In genomic region chrX:49173544-49173943, GRCh38 we compare ENCODE assay signal across 8 cellular contexts. TPM values are rescaled to one million over a fixed set of nuclear protein-coding genes. Genes with fewer than 3 reads are reported as not detected.
A peak's percentile ranks its signal among the peaks of the same experiment; 100 is the strongest.
DNase-seq lines count a peak whose midpoint lies in the region; ATAC-seq and TF ChIP-seq lines count a peak whose summit lies in the region.
"Not testable (repeated sequence)": the region's sequence is repeated elsewhere in the genome, so short reads cannot be mapped to it uniquely, and the experiment has no call there.

No MANE protein-coding gene starts in this region.

- not testable (repeated sequence) for DNase-seq in CD4-positive, CD25-positive, alpha-beta regulatory T cell; IMR-90; mammary epithelial cell; fibroblast of lung (ENCODE audit: low read depth in 2 of 2); psoas muscle; suprapubic skin (ENCODE audit: low spot score in 2 of 2)

- H3K79me1 ChIP-seq in IMR-90 (ENCODE audit: low read depth in 1 of 2, low read length in 2 of 2) = peaks cover 17 to 19% of the 10 kb centered on the region in 2 experiments

- not testable (repeated sequence) for TF ChIP-seq CTCF in IMR-90 (conservative IDR thresholded peaks at IDR 0.05; ENCODE audit: low read depth, low read length); SU-DHL-6 (IDR thresholded peaks at IDR 0.05; ENCODE audit: insufficient read depth, low read length, poor library complexity, severe bottlenecking); mammary epithelial cell (conservative IDR thresholded peaks at IDR 0.05 in 1 of 2, IDR thresholded peaks at IDR 0.05 in 1 of 2; ENCODE audit: extremely low read depth in 1 of 2, insufficient read depth in 1 of 2, low read depth in 1 of 2, low read length in 2 of 2); fibroblast of lung (conservative IDR thresholded peaks at IDR 0.05 in 1 of 2, IDR thresholded peaks at IDR 0.05 in 1 of 2; ENCODE audit: low read depth in 1 of 2, low read length in 2 of 2); psoas muscle (IDR thresholded peaks at IDR 0.05); suprapubic skin (IDR thresholded peaks at IDR 0.05)

- TF ChIP-seq EP300 in suprapubic skin (IDR thresholded peaks at IDR 0.05) = not testable (repeated sequence)

- CTCF ChIA-PET in IMR-90 (lab: Yijun Ruan, JAX); mammary epithelial cell (lab: Charles Lee; ENCODE audit: low non-redundant PET): not testable (repeated sequence)

- 0 out of 2 replicates have a peak overlapping the region, but pooled peaks have one; percentile 32 for H2AK5ac ChIP-seq in IMR-90 (ENCODE audit: low read depth, low read length)

- not testable (repeated sequence) for H4K8ac ChIP-seq in IMR-90 (ENCODE audit: low read depth in 2 of 2, low read length in 2 of 2)

- not testable (repeated sequence) for H3K9me1 ChIP-seq in IMR-90 (ENCODE audit: insufficient read depth, low read length)

- H2BK20ac ChIP-seq in IMR-90 (ENCODE audit: low read depth, low read length) = not testable (repeated sequence)

- not testable (repeated sequence) for H3K79me2 ChIP-seq in SU-DHL-6 (ENCODE audit: insufficient read depth, low read length)
- H3K79me2 ChIP-seq in mammary epithelial cell (ENCODE audit: insufficient read depth, low read length) (peaks cover 25% of the 10 kb centered on the region), fibroblast of lung (ENCODE audit: control insufficient read depth, insufficient read depth, low read length) (peaks cover 15% of the 10 kb centered on the region)

- peaks cover 0 to 31% (median 7%) of the 10 kb centered on the region in 4 donors for H3K4me1 Mint-ChIP-seq in CD4-positive, CD25-positive, alpha-beta regulatory T cell
- peaks cover 14% of the 10 kb centered on the region for H3K4me1 Mint-ChIP-seq in activated T-helper 17 cell treated with anti-CD3 and anti-CD28 coated beads, Interleukin-2, amount 50 U/mL, for 72 hours

- peaks cover 10% of the 10 kb centered on the region for H3K4me1 ChIP-seq in CD4-positive, CD25-positive, alpha-beta regulatory T cell (ENCODE audit: control insufficient read depth, insufficient read depth, low read length, poor library complexity, severe bottlenecking)
- not testable (repeated sequence) for H3K4me1 ChIP-seq in IMR-90 (ENCODE audit: control insufficient read depth, insufficient read depth, low read length); fibroblast of lung (ENCODE audit: control insufficient read depth, extremely low read depth, insufficient read depth, low read length); psoas muscle
- H3K4me1 ChIP-seq in mammary epithelial cell (ENCODE audit: insufficient read depth, low read length) (peaks cover 30% of the 10 kb centered on the region), suprapubic skin (peaks cover 33% of the 10 kb centered on the region)

- H3K18ac ChIP-seq in IMR-90 (ENCODE audit: low read depth, low read length) = not testable (repeated sequence)

- H2BK120ac ChIP-seq in IMR-90 (ENCODE audit: low read depth, low read length) = not testable (repeated sequence)

- not testable (repeated sequence) for H3K27me3 ChIP-seq in CD4-positive, CD25-positive, alpha-beta regulatory T cell (ENCODE audit: control insufficient read depth, insufficient read depth, low read length); IMR-90 (ENCODE audit: control insufficient read depth, insufficient read depth, low read length); SU-DHL-6 (ENCODE audit: low read length); mammary epithelial cell (ENCODE audit: insufficient read depth, low read length); fibroblast of lung (ENCODE audit: control insufficient read depth, insufficient read depth, low read length); psoas muscle (ENCODE audit: insufficient read depth in 3 of 3, low read length in 2 of 3); suprapubic skin

- H3K9ac ChIP-seq in IMR-90 (ENCODE audit: low read depth, low read length); SU-DHL-6 (ENCODE audit: low read length); fibroblast of lung (ENCODE audit: insufficient read depth, low read length): not testable (repeated sequence)
- H3K9ac ChIP-seq in mammary epithelial cell (ENCODE audit: insufficient read depth, low read length) = peak overlapping the region; percentile 64

- H2BK15ac ChIP-seq in IMR-90 (ENCODE audit: low read depth, low read length) = not testable (repeated sequence)

- WGBS in IMR-90 (ENCODE audit: extremely low coverage in 2 of 2, insufficient read length in 1 of 2), 2 experiments = 40% methylated on average over 1 of the region's 8 CpGs; no CpG with 5 or more reads in 1 of the 2 experiments
- 72% methylated on average over 6 of the region's 8 CpGs for WGBS in mammary epithelial cell (ENCODE audit: low coverage, missing lambda C conversion rate)
- WGBS in psoas muscle, 3 donors = 81 to 93% (median 85%) methylated on average over 8 of the region's 8 CpGs
- 79% methylated on average over 7 of the region's 8 CpGs for WGBS in suprapubic skin

- H3K27me3 Mint-ChIP-seq in CD4-positive, CD25-positive, alpha-beta regulatory T cell; activated T-helper 17 cell treated with anti-CD3 and anti-CD28 coated beads, Interleukin-2, amount 50 U/mL, for 72 hours: not testable (repeated sequence)

- not testable (repeated sequence) for TF ChIP-seq POLR2A in IMR-90 (IDR thresholded peaks at IDR 0.05; ENCODE audit: low read depth, low read length); suprapubic skin (IDR thresholded peaks at IDR 0.05)

- H3K36me3 Mint-ChIP-seq in CD4-positive, CD25-positive, alpha-beta regulatory T cell = not testable (repeated sequence)
- H3K36me3 Mint-ChIP-seq in activated T-helper 17 cell treated with anti-CD3 and anti-CD28 coated beads, Interleukin-2, amount 50 U/mL, for 72 hours (ENCODE audit: low read depth) = peaks cover 53% of the 10 kb centered on the region

- H3K4me3 ChIP-seq in CD4-positive, CD25-positive, alpha-beta regulatory T cell (ENCODE audit: low read depth, low read length); IMR-90 (ENCODE audit: insufficient read depth, low read depth, low read length); SU-DHL-6 (ENCODE audit: insufficient read depth, low read length, poor library complexity, severe bottlenecking); psoas muscle: not testable (repeated sequence)
- H3K4me3 ChIP-seq in mammary epithelial cell (replicated peaks in 1 of 3; ENCODE audit: insufficient read depth in 1 of 3, low read depth in 2 of 3, low read length in 3 of 3) = peak overlapping the region; percentile 77 to 96 (median 88)
- H3K4me3 ChIP-seq in fibroblast of lung (replicated peaks in 1 of 4; ENCODE audit: control extremely low read depth in 1 of 4, insufficient read depth in 1 of 4, low read depth in 3 of 4, low read length in 4 of 4) = peak overlapping the region in 2 of 4 experiments; percentile 54 to 68
- peak overlapping the region; percentile 64 for H3K4me3 ChIP-seq in suprapubic skin

- not testable (repeated sequence) for H2AK9ac ChIP-seq in IMR-90 (replicated peaks; ENCODE audit: low read depth, low read length, poor library complexity)

- H4K5ac ChIP-seq in IMR-90 (ENCODE audit: low read depth, low read length) = not testable (repeated sequence)

- not testable (repeated sequence) for ATAC-seq in CD4-positive, CD25-positive, alpha-beta regulatory T cell (ENCODE audit: low read depth in 2 of 2); IMR-90 (ENCODE audit: low read depth); activated T-helper 17 cell treated with anti-CD3 and anti-CD28 coated beads, Interleukin-2, amount 50 U/mL, for 72 hours (replicated peaks); psoas muscle

- peaks cover 11% of the 10 kb centered on the region for H3K36me3 ChIP-seq in CD4-positive, CD25-positive, alpha-beta regulatory T cell (ENCODE audit: control insufficient read depth, insufficient read depth, low read length)
- H3K36me3 ChIP-seq in IMR-90 (ENCODE audit: control insufficient read depth, insufficient read depth, low read length) (peaks cover 15% of the 10 kb centered on the region), psoas muscle (ENCODE audit: insufficient read depth in 1 of 2, low read depth in 1 of 2) (peaks cover 0 to 29% of the 10 kb centered on the region in 2 donors), suprapubic skin (peaks cover 14% of the 10 kb centered on the region)
- H3K36me3 ChIP-seq in SU-DHL-6 (ENCODE audit: low read length); mammary epithelial cell (ENCODE audit: insufficient read depth, low read length); fibroblast of lung (ENCODE audit: control insufficient read depth, insufficient read depth, low read length): not testable (repeated sequence)

- not testable (repeated sequence) for H4K20me1 ChIP-seq in IMR-90 (ENCODE audit: insufficient read depth, low read length); SU-DHL-6 (ENCODE audit: low read depth, low read length); mammary epithelial cell (ENCODE audit: insufficient read depth, low read length); fibroblast of lung (ENCODE audit: control insufficient read depth, extremely low read depth, insufficient read depth, low read length)

- not testable (repeated sequence) for H3K9me2 ChIP-seq in SU-DHL-6 (replicated peaks; ENCODE audit: insufficient read depth, low read length)

- BruUV-seq in IMR-90 (replicated peaks; lab: Mats Ljungman, UMichigan); mammary epithelial cell (replicated peaks; lab: Mats Ljungman, UMichigan): not testable (repeated sequence)

- dilution Hi-C loops in IMR-90 (cut with HindIII; ENCODE audit: low sequenced_read_pairs, unreplicated experiment); mammary epithelial cell (cut with HindIII; ENCODE audit: low sequenced_read_pairs): not testable (repeated sequence)

- H3K4ac ChIP-seq in IMR-90 (ENCODE audit: low read depth, low read length) = not testable (repeated sequence)

- peak overlapping the region; percentile 73 for H3K27ac ChIP-seq in CD4-positive, CD25-positive, alpha-beta regulatory T cell (ENCODE audit: insufficient read depth, low read length, poor library complexity, severe bottlenecking)
- not testable (repeated sequence) for H3K27ac ChIP-seq in IMR-90 (ENCODE audit: insufficient read depth, low read length); SU-DHL-6 (ENCODE audit: low read depth, low read length); mammary epithelial cell (ENCODE audit: insufficient read depth, low read depth, low read length); fibroblast of lung (ENCODE audit: insufficient read depth, low read length)
- peak overlapping the region; percentile 86 for H3K27ac ChIP-seq in psoas muscle
- H3K27ac ChIP-seq in suprapubic skin = peak overlapping the region; percentile 93

- intact Hi-C loops in IMR-90 (cut with micrococcal nuclease); mammary epithelial cell (cut with micrococcal nuclease); psoas muscle (cut with DNase I): not testable (repeated sequence)

- H3K9me3 ChIP-seq in CD4-positive, CD25-positive, alpha-beta regulatory T cell (ENCODE audit: control insufficient read depth in 2 of 2, low read length in 2 of 2); IMR-90 (ENCODE audit: control insufficient read depth, insufficient read depth, low read length); SU-DHL-6 (ENCODE audit: insufficient read depth, low read length); mammary epithelial cell (replicated peaks; ENCODE audit: insufficient read depth, low read length); fibroblast of lung (ENCODE audit: control insufficient read depth, insufficient read depth, low read depth, low read length); psoas muscle; suprapubic skin: not testable (repeated sequence)

- H3K56ac ChIP-seq in IMR-90 (ENCODE audit: extremely low read depth, insufficient read depth, low read length) = not testable (repeated sequence)

- peak overlapping the region; percentile 16 for H3K23ac ChIP-seq in IMR-90 (ENCODE audit: low read depth, low read length)

- POLR2A ChIA-PET in IMR-90 (lab: Charles Lee; ENCODE audit: unreplicated experiment) = not testable (repeated sequence)

- H3K9me3 Mint-ChIP-seq in CD4-positive, CD25-positive, alpha-beta regulatory T cell; activated T-helper 17 cell treated with anti-CD3 and anti-CD28 coated beads, Interleukin-2, amount 50 U/mL, for 72 hours: not testable (repeated sequence)

- in situ Hi-C loops in IMR-90 (cut with MboI; ENCODE audit: low sequenced_read_pairs); mammary epithelial cell (cut with MboI; ENCODE audit: low sequenced_read_pairs in 2 of 2): not testable (repeated sequence)

- H2BK5ac ChIP-seq in IMR-90 (ENCODE audit: low read depth, low read length, poor library complexity, severe bottlenecking) = not testable (repeated sequence)

- H3F3A ChIP-seq in SU-DHL-6 (ENCODE audit: insufficient read depth) = not testable (repeated sequence)

- not testable (repeated sequence) for H2AFZ ChIP-seq in IMR-90 (replicated peaks; ENCODE audit: low read length, poor library complexity); SU-DHL-6 (ENCODE audit: low read depth, low read length, severe bottlenecking); mammary epithelial cell (ENCODE audit: low read depth, low read length); fibroblast of lung (ENCODE audit: low read length)

- TF ChIP-seq RAD21 in IMR-90 (IDR thresholded peaks at IDR 0.05; ENCODE audit: low read length) = not testable (repeated sequence)

- not testable (repeated sequence) for H3K27ac Mint-ChIP-seq in CD4-positive, CD25-positive, alpha-beta regulatory T cell
- peak overlapping the region; percentile 87 for H3K27ac Mint-ChIP-seq in activated T-helper 17 cell treated with anti-CD3 and anti-CD28 coated beads, Interleukin-2, amount 50 U/mL, for 72 hours

- H3K14ac ChIP-seq in IMR-90 (replicated peaks; ENCODE audit: low read depth, low read length) = not testable (repeated sequence)

- H3K4me2 ChIP-seq in IMR-90 (ENCODE audit: low read depth, low read length) = not testable (repeated sequence)
- H3K4me2 ChIP-seq in SU-DHL-6 (ENCODE audit: low read depth, low read length, poor library complexity, severe bottlenecking) (peak overlapping the region; percentile 82), mammary epithelial cell (ENCODE audit: insufficient read depth, low read depth, low read length) (peak overlapping the region; percentile 72), fibroblast of lung (ENCODE audit: extremely low read depth, insufficient read depth, low read length) (peak overlapping the region; percentile 79)

- not testable (repeated sequence) for H4K91ac ChIP-seq in IMR-90 (ENCODE audit: insufficient read depth, low read depth, low read length)

- peak overlapping the region in 2 of 4 donors; percentile 36 to 90 for H3K4me3 Mint-ChIP-seq in CD4-positive, CD25-positive, alpha-beta regulatory T cell
- H3K4me3 Mint-ChIP-seq in activated T-helper 17 cell treated with anti-CD3 and anti-CD28 coated beads, Interleukin-2, amount 50 U/mL, for 72 hours = peak overlapping the region; percentile 85

RNA-seq across cellular contexts. Expression of gene PLP2, which starts 1.8 kb away (rescaled TPM):
- total RNA-seq in CD4-positive, CD25-positive, alpha-beta regulatory T cell = 141 TPM
- 100 to 1,000 TPM; 222 to 354 (median 242) TPM for polyA plus RNA-seq in CD4-positive, CD25-positive, alpha-beta regulatory T cell
- total RNA-seq in IMR-90 (2012; rRNA removed) = 22.6 and 29.2 TPM in 2 replicates
- polyA plus RNA-seq in IMR-90 (2012; rRNA removed) = 149 and 156 TPM in 2 replicates
- 125 and 134 TPM in 2 replicates for polyA plus RNA-seq in IMR-90 (2012; cell fraction: cytosol; rRNA removed)
- 31.7 and 42.9 TPM in 2 replicates for polyA plus RNA-seq in IMR-90 (2012; cell fraction: nucleus; rRNA removed; ENCODE audit: low replicate concordance)
- total RNA-seq in activated T-helper 17 cell treated with anti-CD3 and anti-CD28 coated beads, Interleukin-2, amount 50 U/mL, for 72 hours = 100 to 1,000 TPM; 228 to 233 TPM
- 100 to 1,000 TPM in 1 of 2 donors, 10 to 100 TPM in 1; 68.5 to 377 TPM for total RNA-seq in mammary epithelial cell
- 629 TPM for polyA plus RNA-seq in mammary epithelial cell
- polyA minus RNA-seq in mammary epithelial cell = 468 TPM
- 10.5 and 23.3 TPM in 2 replicates for total RNA-seq in fibroblast of lung
- polyA plus RNA-seq in fibroblast of lung = 212 and 317 TPM in 2 replicates
- 208 and 292 TPM in 2 replicates for polyA plus RNA-seq in fibroblast of lung (2012)
- polyA minus RNA-seq in fibroblast of lung (ENCODE audit: low replicate concordance) = 354 and 470 TPM in 2 replicates
- total RNA-seq in psoas muscle = 10 to 100 TPM; 17.8 to 80.7 (median 74.0) TPM
- 100 to 1,000 TPM in 2 of 3 donors, 10 to 100 TPM in 1; 76.5 to 320 (median 113) TPM for polyA plus RNA-seq in psoas muscle
- total RNA-seq in suprapubic skin = 100 to 1,000 TPM; 159 to 250 (median 205) TPM

RNA-seq across cellular contexts. Expression of gene MAGIX, which starts 11.0 kb away (rescaled TPM):
- 0.57 TPM for total RNA-seq in CD4-positive, CD25-positive, alpha-beta regulatory T cell
- polyA plus RNA-seq in CD4-positive, CD25-positive, alpha-beta regulatory T cell = 1 to 10 TPM in 1 of 4 donors, under 1 TPM in 3; 0.49 to 1.0 (median 0.62) TPM
- total RNA-seq in IMR-90 (2012; rRNA removed) = 0.56 and 0.72 TPM in 2 replicates
- 1.0 and 1.1 TPM in 2 replicates for polyA plus RNA-seq in IMR-90 (2012; rRNA removed)
- 0.68 and 1.5 TPM in 2 replicates for polyA plus RNA-seq in IMR-90 (2012; cell fraction: cytosol; rRNA removed)
- 1.5 and 2.2 TPM in 2 replicates for polyA plus RNA-seq in IMR-90 (2012; cell fraction: nucleus; rRNA removed; ENCODE audit: low replicate concordance)
- 1 to 10 TPM; 1.5 to 3.7 TPM for total RNA-seq in activated T-helper 17 cell treated with anti-CD3 and anti-CD28 coated beads, Interleukin-2, amount 50 U/mL, for 72 hours
- total RNA-seq in mammary epithelial cell = 1 to 10 TPM; 1.4 to 2.8 TPM
- polyA plus RNA-seq in mammary epithelial cell = 1.3 TPM
- not detected for polyA minus RNA-seq in mammary epithelial cell
- total RNA-seq in fibroblast of lung = 1.0 and 1.7 TPM in 2 replicates
- polyA plus RNA-seq in fibroblast of lung = 0.34 and 0.40 TPM in 2 replicates
- polyA plus RNA-seq in fibroblast of lung (2012) = 0.66 and 0.88 TPM in 2 replicates
- 0.07 TPM in 1 of 2 replicates, not detected in the other for polyA minus RNA-seq in fibroblast of lung (ENCODE audit: low replicate concordance)
- 1 to 10 TPM; 2.9 to 3.7 (median 3.5) TPM for total RNA-seq in psoas muscle
- polyA plus RNA-seq in psoas muscle = 1 to 10 TPM; 5.2 to 8.0 (median 5.3) TPM
- total RNA-seq in suprapubic skin = 10 to 100 TPM in 2 of 4 donors, 1 to 10 TPM in 2; 4.9 to 14.9 (median 9.0) TPM

RNA-seq across cellular contexts. Expression of gene PRICKLE3, which starts 12.6 kb away (rescaled TPM):
- total RNA-seq in CD4-positive, CD25-positive, alpha-beta regulatory T cell = 7.3 TPM
- 1 to 10 TPM; 2.7 to 4.7 (median 3.5) TPM for polyA plus RNA-seq in CD4-positive, CD25-positive, alpha-beta regulatory T cell
- 3.1 and 3.4 TPM in 2 replicates for total RNA-seq in IMR-90 (2012; rRNA removed)
- polyA plus RNA-seq in IMR-90 (2012; rRNA removed) = 6.4 and 6.8 TPM in 2 replicates
- 4.0 and 7.7 TPM in 2 replicates for polyA plus RNA-seq in IMR-90 (2012; cell fraction: cytosol; rRNA removed)
- polyA plus RNA-seq in IMR-90 (2012; cell fraction: nucleus; rRNA removed; ENCODE audit: low replicate concordance) = 21.5 and 50.0 TPM in 2 replicates
- 10 to 100 TPM; 19.8 to 45.3 TPM for total RNA-seq in activated T-helper 17 cell treated with anti-CD3 and anti-CD28 coated beads, Interleukin-2, amount 50 U/mL, for 72 hours
- 10 to 100 TPM; 13.2 to 25.4 TPM for total RNA-seq in mammary epithelial cell
- polyA plus RNA-seq in mammary epithelial cell = 13.2 TPM
- polyA minus RNA-seq in mammary epithelial cell = 34.0 TPM
- total RNA-seq in fibroblast of lung = 4.6 and 7.4 TPM in 2 replicates
- 2.7 and 3.5 TPM in 2 replicates for polyA plus RNA-seq in fibroblast of lung
- 4.5 and 5.4 TPM in 2 replicates for polyA plus RNA-seq in fibroblast of lung (2012)
- polyA minus RNA-seq in fibroblast of lung (ENCODE audit: low replicate concordance) = 7.0 and 8.0 TPM in 2 replicates
- total RNA-seq in psoas muscle = 10 to 100 TPM; 14.1 to 17.6 (median 16.3) TPM
- polyA plus RNA-seq in psoas muscle = 10 to 100 TPM in 2 of 3 donors, 1 to 10 TPM in 1; 7.5 to 23.6 (median 18.1) TPM
- 10 to 100 TPM; 20.8 to 47.9 (median 31.1) TPM for total RNA-seq in suprapubic skin

RNA-seq across cellular contexts. Expression of gene SYP, which starts 26.4 kb away (rescaled TPM):
- total RNA-seq in CD4-positive, CD25-positive, alpha-beta regulatory T cell = 1.3 TPM
- under 1 TPM; 0.67 to 0.95 (median 0.84) TPM for polyA plus RNA-seq in CD4-positive, CD25-positive, alpha-beta regulatory T cell
- total RNA-seq in IMR-90 (2012; rRNA removed) (under 0.01 TPM in 1 of 2 replicates, not detected in the other), mammary epithelial cell (under 1 TPM in 1 of 2 donors, not detected in 1; 0.49 TPM), fibroblast of lung (0.17 and 0.26 TPM in 2 replicates), psoas muscle (1 to 10 TPM in 2 of 4 donors, under 1 TPM in 2; 0.37 to 1.2 (median 0.83) TPM), suprapubic skin (1 to 10 TPM in 2 of 4 donors, under 1 TPM in 1, not detected in 1; 0.30 to 1.6 (median 1.3) TPM)
- polyA plus RNA-seq in IMR-90 (2012; rRNA removed) (0.05 and 0.06 TPM in 2 replicates), mammary epithelial cell (0.09 TPM), fibroblast of lung (0.08 and 0.15 TPM in 2 replicates), psoas muscle (1 to 10 TPM in 2 of 3 donors, under 1 TPM in 1; 0.76 to 1.6 (median 1.4) TPM)
- 0.02 and 0.08 TPM in 2 replicates for polyA plus RNA-seq in IMR-90 (2012; cell fraction: cytosol; rRNA removed)
- polyA plus RNA-seq in IMR-90 (2012; cell fraction: nucleus; rRNA removed; ENCODE audit: low replicate concordance) = 0.09 and 0.16 TPM in 2 replicates
- 10 to 100 TPM; 16.6 to 53.4 TPM for total RNA-seq in activated T-helper 17 cell treated with anti-CD3 and anti-CD28 coated beads, Interleukin-2, amount 50 U/mL, for 72 hours
- polyA minus RNA-seq in mammary epithelial cell (not detected), fibroblast of lung (ENCODE audit: low replicate concordance) (not detected in 2 replicates)
- polyA plus RNA-seq in fibroblast of lung (2012) = 0.31 and 0.40 TPM in 2 replicates

RNA-seq across cellular contexts. Expression of gene GPKOW, which starts 50.0 kb away (rescaled TPM):
- 17.4 TPM for total RNA-seq in CD4-positive, CD25-positive, alpha-beta regulatory T cell
- 10 to 100 TPM; 34.9 to 43.0 (median 37.7) TPM for polyA plus RNA-seq in CD4-positive, CD25-positive, alpha-beta regulatory T cell
- 17.5 and 19.7 TPM in 2 replicates for total RNA-seq in IMR-90 (2012; rRNA removed)
- 23.7 and 25.7 TPM in 2 replicates for polyA plus RNA-seq in IMR-90 (2012; rRNA removed)
- polyA plus RNA-seq in IMR-90 (2012; cell fraction: cytosol; rRNA removed) = 21.9 and 22.0 TPM in 2 replicates
- 10.7 and 12.6 TPM in 2 replicates for polyA plus RNA-seq in IMR-90 (2012; cell fraction: nucleus; rRNA removed; ENCODE audit: low replicate concordance)
- 10 to 100 TPM; 17.3 to 18.1 TPM for total RNA-seq in activated T-helper 17 cell treated with anti-CD3 and anti-CD28 coated beads, Interleukin-2, amount 50 U/mL, for 72 hours
- 10 to 100 TPM; 12.8 to 18.7 TPM for total RNA-seq in mammary epithelial cell
- 18.8 TPM for polyA plus RNA-seq in mammary epithelial cell
- polyA minus RNA-seq in mammary epithelial cell = 10.1 TPM
- 15.7 and 19.8 TPM in 2 replicates for total RNA-seq in fibroblast of lung
- 20.2 and 21.0 TPM in 2 replicates for polyA plus RNA-seq in fibroblast of lung
- 23.0 and 24.4 TPM in 2 replicates for polyA plus RNA-seq in fibroblast of lung (2012)
- 10.6 and 17.1 TPM in 2 replicates for polyA minus RNA-seq in fibroblast of lung (ENCODE audit: low replicate concordance)
- 10 to 100 TPM; 26.7 to 28.8 (median 27.7) TPM for total RNA-seq in psoas muscle
- 10 to 100 TPM; 25.9 to 29.4 (median 26.9) TPM for polyA plus RNA-seq in psoas muscle
- total RNA-seq in suprapubic skin = 10 to 100 TPM; 27.7 to 31.7 (median 28.9) TPM
